ENCODE assay signal across 1 cellular context in genomic region chr6:31776961-31777666, GRCh38.
A peak's percentile ranks its signal among the peaks of the same experiment; 100 is the strongest.
TF ChIP-seq lines count a peak whose summit lies in the region.

VWA7 (minus strand) TSS chr6:31777328; CDS start chr6:31776779, 549 bp downstream.

TF ChIP-seq in K562, 482 proteins besides CTCF, POLR2A, EP300 and RAD21 (continued from another document):
- TF ChIP-seq ZNF609 (CRISPR knock-in tag; IDR thresholded peaks at IDR 0.05; ENCODE audit: borderline replicate concordance) (no peak; the same call in none of the 2 replicates), ZNF24 (IDR thresholded peaks at IDR 0.05) (0 out of 2 replicates have a peak, but pooled peaks have one; percentile 29), NFRKB (IDR thresholded peaks at IDR 0.05; ENCODE audit: low read depth) (no peak), SLC30A9 (CRISPR knock-in tag; IDR thresholded peaks at IDR 0.05) (no peak), E2F1 (CRISPR knock-in tag; IDR thresholded peaks at IDR 0.05) (peak; percentile 83; the same call in 1 of the 2 replicates), ZNF23 (CRISPR knock-in tag; IDR thresholded peaks at IDR 0.05) (no peak), ZNF436 (CRISPR knock-in tag; IDR thresholded peaks at IDR 0.05) (no peak), ESRRA (IDR thresholded peaks at IDR 0.05; ENCODE audit: borderline replicate concordance, low read depth) (peak; percentile 91), ZNF740 (CRISPR knock-in tag; IDR thresholded peaks at IDR 0.05) (peak; percentile 75), ZNF740 (tag; IDR thresholded peaks at IDR 0.05) (no peak), RBM22 (IDR thresholded peaks at IDR 0.05; ENCODE audit: low read depth, low read length, poor library complexity, severe bottlenecking) (peak; percentile 70), HDAC1 (IDR thresholded peaks at IDR 0.05) (peak in 1 of 2 experiments; percentile 96; a peak in 2 of 4 replicates), ZBTB17 (CRISPR knock-in tag; IDR thresholded peaks at IDR 0.05) (no peak; the same call in none of the 2 replicates), ATF2 (CRISPR knock-in tag; IDR thresholded peaks at IDR 0.05) (peak; percentile 90), LCOR (CRISPR knock-in tag; IDR thresholded peaks at IDR 0.05) (peak; percentile 98), PBX2 (CRISPR knock-in tag; IDR thresholded peaks at IDR 0.05; ENCODE audit: low read depth) (no peak), PBX2 (tag; conservative IDR thresholded peaks at IDR 0.05; ENCODE audit: low read depth) (peak; percentile 53; the same call in 1 of the 2 replicates), SMAD2 (IDR thresholded peaks at IDR 0.05; ENCODE audit: low read depth, low read length) (no peak), ELF1 (tag; IDR thresholded peaks at IDR 0.05) (no peak), FOXJ2 (tag; IDR thresholded peaks at IDR 0.05) (peak; percentile 54), XRCC5 (IDR thresholded peaks at IDR 0.05; ENCODE audit: low read depth, low read length) (peak; percentile 99), ZNF639 (CRISPR knock-in tag; conservative IDR thresholded peaks at IDR 0.05 in 1 of 2, IDR thresholded peaks at IDR 0.05 in 1 of 2) (peak in 1 of 2 experiments; percentile 88; a peak in 2 of 4 replicates), NFE2L1 (tag; IDR thresholded peaks at IDR 0.05; ENCODE audit: borderline replicate concordance, low read depth) (no peak), TRIM28 (IDR thresholded peaks at IDR 0.05) (peak; percentile 83), ZNF695 (CRISPR knock-in tag; IDR thresholded peaks at IDR 0.05) (no peak; the same call in 1 of the 2 replicates)
